9 cellular contexts compared by ENCODE assay signal in genomic region chr21:46189213-46189958, GRCh38. TPM values are rescaled to one million over a fixed set of nuclear protein-coding genes. Genes with fewer than 3 reads are reported as not detected.
A peak's percentile ranks its signal among the peaks of the same experiment; 100 is the strongest.
DNase-seq lines count a peak whose midpoint lies in the region; ATAC-seq and TF ChIP-seq lines count a peak whose summit lies in the region.
"Had no signal": no experiment of that assay in that cellular context is flagged by ENCODE, and none has a peak within 500 bp of the region (broad histone marks: within the 10 kb centered on the region; RNA-seq: fewer than 3 reads in every experiment).

No MANE protein-coding gene starts in this region.

- H3K4me3 ChIP-seq in SK-N-MC: no peak overlapping the region
- no peak overlapping the region for H3K4me3 ChIP-seq in foreskin fibroblast (ENCODE audit: low read depth in 1 of 2, low read length in 2 of 2)

- DNase-seq in D341Med (ENCODE audit: low spot score): peak; percentile 12
- DNase-seq in SK-N-MC (ENCODE audit: low read depth, low spot score): no peak
- peak; percentile 61 to 77 for DNase-seq in foreskin fibroblast
- DNase-seq in osteocyte (ENCODE audit: extremely low spot score, unreplicated experiment): peak; percentile 81
- DNase-seq in NCI-H2227 treated with DMSO at 0.1 percent for 48 hours (lab: John Stamatoyannopoulos, UW): no peak
- DNase-seq in SIG-M5 (lab: John Stamatoyannopoulos, UW): no peak
- no peak for DNase-seq in stimulated activated CD4-positive, alpha-beta T cell treated with anti-CD3 and anti-CD28 coated beads, Interleukin-4, amount 100 ng/mL, for 4 hours
- DNase-seq: activated CD8-positive, alpha-beta T cell treated with anti-CD3 and anti-CD28 coated beads, Interleukin-2, amount 10 ng/mL, durations not matched to agents 7 days and 5 days had no signal

- no peak overlapping the region for H3K4me3 Mint-ChIP-seq in osteocyte (ENCODE audit: unreplicated experiment)
- H3K4me3 Mint-ChIP-seq: activated CD8-positive, alpha-beta T cell treated with anti-CD3 and anti-CD28 coated beads, Interleukin-2, amount 10 ng/mL, durations not matched to agents 7 days and 5 days had no signal

- H3K9ac ChIP-seq in SK-N-MC (ENCODE audit: insufficient read length): no peak overlapping the region

- TF ChIP-seq CTCF in foreskin fibroblast (IDR thresholded peaks at IDR 0.05; ENCODE audit: low read depth, low read length): no peak
- no peak for TF ChIP-seq CTCF in osteocyte (IDR thresholded peaks at IDR 0.05)

- peaks cover 19% of the 10 kb centered on the region for H3K36me3 Mint-ChIP-seq in osteocyte (ENCODE audit: unreplicated experiment)

- H3K27me3 Mint-ChIP-seq in osteocyte (ENCODE audit: unreplicated experiment): no peaks in the 10 kb centered on the region

- ATAC-seq in GM18517 (IDR thresholded peaks at IDR 0.05; ENCODE audit: unreplicated experiment): no peak
- ATAC-seq: activated CD8-positive, alpha-beta T cell treated with anti-CD3 and anti-CD28 coated beads, Interleukin-2, amount 10 ng/mL, durations not matched to agents 7 days and 5 days had no signal

- peaks cover 41% of the 10 kb centered on the region for H3K4me1 Mint-ChIP-seq in osteocyte (ENCODE audit: unreplicated experiment)

- peak overlapping the region; percentile 84 for H3K27ac Mint-ChIP-seq in osteocyte (ENCODE audit: unreplicated experiment)
- H3K27ac Mint-ChIP-seq: activated CD8-positive, alpha-beta T cell treated with anti-CD3 and anti-CD28 coated beads, Interleukin-2, amount 10 ng/mL, durations not matched to agents 7 days and 5 days had no signal

- H3K9me3 Mint-ChIP-seq in osteocyte (ENCODE audit: unreplicated experiment): no peaks in the 10 kb centered on the region

- peak overlapping the region; percentile 40; the same call in 1 of the 2 replicates for H3K27ac ChIP-seq in SK-N-MC

- H3K9me3 ChIP-seq in SK-N-MC (ENCODE audit: low read depth, low read length): no peaks in the 10 kb centered on the region

- H3K36me3 ChIP-seq in SK-N-MC (ENCODE audit: insufficient read depth, low read length): peaks cover 52% of the 10 kb centered on the region; the same call in 1 of the 2 replicates

RNA-seq across cellular contexts. Expression of gene SPATC1L, which starts 5.1 kb away (rescaled TPM):
- 17.5 and 18.9 TPM in 2 replicates for total RNA-seq in osteocyte

RNA-seq across cellular contexts. Expression of gene FTCD, which starts 34.0 kb away (rescaled TPM):
- 2.3 and 2.5 TPM in 2 replicates for total RNA-seq in osteocyte

RNA-seq across cellular contexts. Expression of gene LSS, which starts 39.2 kb away (rescaled TPM):
- 92.0 and 101 TPM in 2 replicates for total RNA-seq in osteocyte

Comparison
In these comparisons a context has a peak if more than half of its experiments do, and no peak if none do; other contexts are left out.
1. DNase-seq: peak in D341Med (single experiment), foreskin fibroblast (2 of 2) and osteocyte (single experiment); none in SK-N-MC (single experiment), NCI-H2227 treated with DMSO at 0.1 percent for 48 hours (single experiment), SIG-M5 (single experiment) and stimulated activated CD4-positive, alpha-beta T cell treated with anti-CD3 and anti-CD28 coated beads, Interleukin-4, amount 100 ng/mL, for 4 hours (0 of 2).